ENCODE assay signal across 1 cellular context in genomic region chr9:21777701-21778100, GRCh38.
TF ChIP-seq lines count a peak whose summit lies in the region.

No MANE protein-coding gene starts in this region.

TF ChIP-seq in GM12878, 131 proteins besides CTCF, POLR2A, EP300 and RAD21 (continued from another document):
- no peak for TF ChIP-seq ZNF687 (IDR thresholded peaks at IDR 0.05)
- TF ChIP-seq NKRF (conservative IDR thresholded peaks at IDR 0.05): no peak
- no peak for TF ChIP-seq BCL3 (IDR thresholded peaks at IDR 0.05; ENCODE audit: borderline replicate concordance, insufficient read depth, low read depth, low read length, poor library complexity, severe bottlenecking)
- no peak for TF ChIP-seq MAX (IDR thresholded peaks at IDR 0.05; ENCODE audit: low read depth, low read length)
- no peak for TF ChIP-seq SREBF2 (IDR thresholded peaks at IDR 0.05; ENCODE audit: low read length)
- no peak for TF ChIP-seq POLR2AphosphoS2 (IDR thresholded peaks at IDR 0.05; ENCODE audit: low read depth, low read length)
- no peak for TF ChIP-seq ZNF207 (IDR thresholded peaks at IDR 0.05; ENCODE audit: borderline replicate concordance)
- TF ChIP-seq RELB (IDR thresholded peaks at IDR 0.05; ENCODE audit: low read depth): no peak
- no peak for TF ChIP-seq HDAC2 (IDR thresholded peaks at IDR 0.05)
- no peak for TF ChIP-seq BRCA1 (IDR thresholded peaks at IDR 0.05; ENCODE audit: low read depth, low read length)
- no peak for TF ChIP-seq SP1 (IDR thresholded peaks at IDR 0.05; ENCODE audit: low read depth, low read length)
- TF ChIP-seq SIN3A (IDR thresholded peaks at IDR 0.05; ENCODE audit: low read depth, low read length): no peak
- TF ChIP-seq RFX5 (IDR thresholded peaks at IDR 0.05; ENCODE audit: low read depth, low read length): no peak
- no peak for TF ChIP-seq ZNF274 (IDR thresholded peaks at IDR 0.05; ENCODE audit: insufficient read depth, insufficient read length)
- TF ChIP-seq CBX5 (IDR thresholded peaks at IDR 0.05; ENCODE audit: low read depth): no peak
- no peak for TF ChIP-seq USF2 (IDR thresholded peaks at IDR 0.05; ENCODE audit: borderline replicate concordance, low read depth, low read length)
